Comparison of ENCODE assay signal across 1 cellular context in the genomic region with DNA sequence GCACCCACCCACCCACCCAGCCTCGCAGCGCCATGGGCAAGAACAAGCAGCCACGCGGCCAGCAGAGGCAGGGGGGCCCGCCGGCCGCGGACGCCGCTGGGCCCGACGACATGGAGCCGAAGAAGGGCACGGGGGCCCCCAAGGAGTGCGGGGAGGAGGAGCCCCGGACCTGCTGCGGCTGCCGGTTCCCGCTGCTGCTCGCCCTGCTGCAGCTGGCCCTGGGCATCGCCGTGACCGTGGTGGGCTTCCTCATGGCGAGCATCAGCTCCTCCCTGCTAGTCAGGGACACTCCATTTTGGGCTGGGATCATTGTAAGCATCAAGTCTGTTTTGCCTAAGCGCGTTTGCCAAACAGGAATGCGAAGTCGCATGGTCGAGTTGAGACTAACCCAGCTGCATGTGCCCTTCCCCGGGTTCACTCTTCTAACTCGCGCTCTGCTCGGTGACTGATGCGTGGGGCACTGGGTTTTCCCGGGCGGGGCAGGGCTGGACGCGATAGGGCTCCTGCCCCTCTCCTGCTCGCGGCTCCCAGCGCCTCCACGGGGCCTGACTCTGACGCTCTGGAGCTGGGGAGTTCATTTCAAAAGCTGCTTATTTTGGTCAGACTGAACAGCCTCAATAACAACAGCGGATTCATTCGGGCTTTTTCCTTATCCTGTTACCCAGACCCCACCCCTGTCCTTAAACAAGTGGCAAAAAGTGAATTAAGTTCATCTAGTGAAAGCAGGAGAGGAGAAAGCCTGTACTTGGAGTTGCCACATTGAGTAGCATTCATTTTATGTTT.
TF ChIP-seq lines count a peak whose summit lies in the region.

No MANE protein-coding gene starts in this region.

TF ChIP-seq in HepG2, 621 proteins besides CTCF, POLR2A, EP300 and RAD21:
- TF ChIP-seq HCFC1 (IDR thresholded peaks at IDR 0.05; ENCODE audit: low read depth, low read length) (no peak), ARID2 (CRISPR knock-in tag; IDR thresholded peaks at IDR 0.05; ENCODE audit: borderline replicate concordance) (no peak), PITX1 (CRISPR knock-in tag; IDR thresholded peaks at IDR 0.05) (no peak), ZNF777 (CRISPR knock-in tag; IDR thresholded peaks at IDR 0.05) (0 out of 2 replicates have a peak, but pooled peaks have one; percentile 10), XRCC5 (optimal IDR thresholded peaks at IDR 0.05; ENCODE audit: low read length) (no peak)
TF ChIP-seq in HepG2: peak in this region for 1.
